ENCODE assay signal across 11 cellular contexts in the genomic region with DNA sequence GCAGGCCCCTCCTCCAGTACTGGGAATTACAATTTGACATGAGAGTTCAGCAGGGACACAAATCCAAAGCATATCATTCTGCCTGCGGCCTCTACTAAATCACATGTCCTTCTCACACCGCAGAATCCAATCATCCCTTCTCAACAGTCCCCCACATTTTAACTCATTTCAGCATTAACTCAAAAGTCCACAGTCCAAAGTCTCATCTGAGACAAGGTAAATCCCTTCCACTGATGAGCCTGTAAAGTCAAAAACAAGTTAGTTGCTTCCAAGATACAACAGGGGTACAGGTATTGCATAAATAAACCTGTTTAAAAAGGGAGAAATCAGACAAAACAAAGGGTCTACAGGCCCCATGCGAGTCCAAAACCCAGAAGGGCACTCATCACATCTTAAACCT.
"Had no signal": no experiment of that assay in that cellular context is flagged by ENCODE, and none has a peak within 500 bp of the region (broad histone marks: within the 10 kb centered on the region; RNA-seq: fewer than 3 reads in every experiment).

No MANE protein-coding gene starts in this region.

- H3K9ac ChIP-seq: GM23248 had no signal

- H2AFZ ChIP-seq: GM23248, GM23338 had no signal

- H3K27ac ChIP-seq: GM23248 had no signal

- H3K9me3 ChIP-seq: HAP-1 had no signal

- ATAC-seq: GM23338, HCT116 had no signal

- H3K4me1 Mint-ChIP-seq: GM23338, H9 had no signal

- H3K27ac Mint-ChIP-seq: GM23338, H9, HFFc6 had no signal

- H3K36me3 ChIP-seq: HAP-1 had no signal

- H3K4me3 ChIP-seq: GM23248, GM23338, HAP-1 had no signal

- H3K4me3 Mint-ChIP-seq: GM23338, H9, HFFc6 had no signal

- DNase-seq: GM23248, GOT3, H7, H9, HCEC 1CT, HFFc6 had no signal

- H3K4me2 ChIP-seq: GM23338 had no signal

- FAIRE-seq: H1, H54 had no signal

- H3K4me1 ChIP-seq: HAP-1 had no signal
